ENCODE assay signal across 8 cellular contexts in genomic region chr17:40442392-40443195, GRCh38. TPM values are rescaled to one million over a fixed set of nuclear protein-coding genes. Genes with fewer than 3 reads are reported as not detected.
DNase-seq lines count a peak whose midpoint lies in the region; ATAC-seq and TF ChIP-seq lines count a peak whose summit lies in the region.

No MANE protein-coding gene starts in this region.

- no peak overlapping the region for H2AK5ac ChIP-seq in mesendoderm (ENCODE audit: low read length)

- H3K79me1 ChIP-seq in mesendoderm (ENCODE audit: low read length), result peaks cover 12% of the 10 kb centered on the region

- H3K18ac ChIP-seq in mesendoderm (ENCODE audit: low read length), result peak overlapping the region; percentile 89

- H3K27me3 ChIP-seq in mesendoderm (ENCODE audit: insufficient read depth, low read length, poor library complexity), result no peaks in the 10 kb centered on the region

- ATAC-seq in HG02610 (IDR thresholded peaks at IDR 0.05; ENCODE audit: unreplicated experiment), result no peak

- H2BK120ac ChIP-seq in mesendoderm (ENCODE audit: low read depth, low read length), result peak overlapping the region; percentile 69

- peak overlapping the region; percentile 87 for H3K56ac ChIP-seq in mesendoderm (ENCODE audit: low read length)

- peak overlapping the region; percentile 51 for H3K27ac ChIP-seq in mesendoderm (ENCODE audit: low read depth, low read length)

- H3K4me2 ChIP-seq in mesendoderm (ENCODE audit: low read length), result peak overlapping the region; percentile 55

- H3K4me3 ChIP-seq in AG09309 (ENCODE audit: control insufficient read depth, low read depth, low read length) (peak overlapping the region; percentile 97), mesendoderm (ENCODE audit: low read length) (no peak overlapping the region)

- no peak overlapping the region for H4K8ac ChIP-seq in mesendoderm (ENCODE audit: low read depth, low read length)

- H3K79me2 ChIP-seq in mesendoderm (ENCODE audit: control insufficient read depth, insufficient read depth, low read length), result peaks cover 17% of the 10 kb centered on the region

- H3K4ac ChIP-seq in mesendoderm (ENCODE audit: low read depth, low read length), result peak overlapping the region; percentile 46

- WGBS in mesendoderm (ENCODE audit: extremely low coverage, insufficient coverage, low lambda C conversion rate), result no CpG with 5 or more reads among the region's 29 CpGs

- peak overlapping the region; percentile 8 for H3K27ac Mint-ChIP-seq in dendritic cell treated with granulocyte-macrophage colony-stimulating factor and Interleukin-4, amounts not matched to agents 40 ng/mL and 50 ng/mL, for 4 days

- no peak for TF ChIP-seq CTCF in AG09309 (IDR thresholded peaks at IDR 0.05; ENCODE audit: control insufficient read depth, insufficient read depth, low read depth, low read length, missing control alignments)

- H3K27me3 Mint-ChIP-seq in dendritic cell treated with granulocyte-macrophage colony-stimulating factor and Interleukin-4, amounts not matched to agents 40 ng/mL and 50 ng/mL, for 4 days, result peaks cover 41% of the 10 kb centered on the region

- no peaks in the 10 kb centered on the region for H3K9me3 Mint-ChIP-seq in dendritic cell treated with granulocyte-macrophage colony-stimulating factor and Interleukin-4, amounts not matched to agents 40 ng/mL and 50 ng/mL, for 4 days

- H3K23ac ChIP-seq in mesendoderm (ENCODE audit: low read length), result peak overlapping the region; percentile 84

- no peak overlapping the region for H2BK5ac ChIP-seq in mesendoderm (ENCODE audit: low read length)

- no peaks in the 10 kb centered on the region for H3K36me3 ChIP-seq in mesendoderm (ENCODE audit: control insufficient read depth, insufficient read depth, low read length)

- H3K4me1 ChIP-seq in mesendoderm (ENCODE audit: control insufficient read depth, low read depth, low read length), result peaks cover 3% of the 10 kb centered on the region

- peaks cover 37% of the 10 kb centered on the region for H3K4me1 Mint-ChIP-seq in dendritic cell treated with granulocyte-macrophage colony-stimulating factor and Interleukin-4, amounts not matched to agents 40 ng/mL and 50 ng/mL, for 4 days (ENCODE audit: low read depth)

- no peak overlapping the region for H2BK15ac ChIP-seq in mesendoderm (replicated peaks; ENCODE audit: low read depth)

- no peaks in the 10 kb centered on the region for H3K36me3 Mint-ChIP-seq in dendritic cell treated with granulocyte-macrophage colony-stimulating factor and Interleukin-4, amounts not matched to agents 40 ng/mL and 50 ng/mL, for 4 days (ENCODE audit: low read depth)

- H4K5ac ChIP-seq in mesendoderm (ENCODE audit: low read length), result no peak overlapping the region

- DNase-seq in AG09309 (ENCODE audit: low read depth) (no peak), HuH-7 (ENCODE audit: low spot score) (peak; percentile 51), mesendoderm (peak; percentile 55), putamen (ENCODE audit: low spot score) (no peak)
- DNase-seq in stimulated activated CD4-positive, alpha-beta T cell treated with anti-CD3 and anti-CD28 coated beads, Interleukin-12 subunit alpha, Interleukin-12 subunit beta, amount 100 ng/mL, for 4 hours, result no peak
- no peak for DNase-seq in activated CD4-positive, alpha-beta T cell treated with anti-CD3 and anti-CD28 coated beads for 1 hour

- intact Hi-C loops in dendritic cell treated with granulocyte-macrophage colony-stimulating factor and Interleukin-4, amounts not matched to agents 40 ng/mL and 50 ng/mL, for 4 days (cut with micrococcal nuclease), result loop anchor here (5.0 kb wide), 1 partner anchor 45 kb away; no protein-coding TSS in a partner anchor

- H3K4me3 Mint-ChIP-seq in dendritic cell treated with granulocyte-macrophage colony-stimulating factor and Interleukin-4, amounts not matched to agents 40 ng/mL and 50 ng/mL, for 4 days, result peak overlapping the region; percentile 72

- peak overlapping the region; percentile 74 for H3K9ac ChIP-seq in mesendoderm (ENCODE audit: low read length)

RNA-seq across cellular contexts. Expression of gene IGFBP4, which starts 0.7 kb away (rescaled TPM):
- polyA plus RNA-seq in mesendoderm (2013, experiment 1 of 2), result 39.6 TPM
- polyA plus RNA-seq in mesendoderm (2013, experiment 2 of 2), result 39.0 TPM

RNA-seq across cellular contexts. Expression of gene TOP2A, which starts 24.9 kb away (rescaled TPM):
- 122 TPM for polyA plus RNA-seq in mesendoderm (2013, experiment 1 of 2)
- 126 TPM for polyA plus RNA-seq in mesendoderm (2013, experiment 2 of 2)

RNA-seq across cellular contexts. Expression of gene TNS4, which starts 58.8 kb away (rescaled TPM):
- polyA plus RNA-seq in mesendoderm (2013, experiment 1 of 2), result 5.7 TPM
- polyA plus RNA-seq in mesendoderm (2013, experiment 2 of 2), result 4.9 TPM

Comparison
In these comparisons a context has a peak if more than half of its experiments do, and no peak if none do; other contexts are left out.
1. DNase-seq: peak in HuH-7 (single experiment) and mesendoderm (single experiment); none in AG09309 (single experiment), putamen (single experiment), stimulated activated CD4-positive, alpha-beta T cell treated with anti-CD3 and anti-CD28 coated beads, Interleukin-12 subunit alpha, Interleukin-12 subunit beta, amount 100 ng/mL, for 4 hours (single experiment) and activated CD4-positive, alpha-beta T cell treated with anti-CD3 and anti-CD28 coated beads for 1 hour (single experiment).